In genomic region chr3:3499012-3499411, GRCh38 we compare ENCODE assay signal across 25 cellular contexts.
A peak's percentile ranks its signal among the peaks of the same experiment; 100 is the strongest.
DNase-seq lines count a peak whose midpoint lies in the region; ATAC-seq, FAIRE-seq and TF ChIP-seq lines count a peak whose summit lies in the region.
"Had no signal": no experiment of that assay in that cellular context is flagged by ENCODE, and none has a peak within 500 bp of the region (broad histone marks: within the 10 kb centered on the region; RNA-seq: fewer than 3 reads in every experiment).

No MANE protein-coding gene starts in this region.

- H4K20me1 ChIP-seq in HepG2 (ENCODE audit: insufficient read depth, low read length): no peaks in the 10 kb centered on the region
- H4K20me1 ChIP-seq in GM12878 (ENCODE audit: control insufficient read depth, insufficient read depth): no peaks in the 10 kb centered on the region
- H4K20me1 ChIP-seq: BLaER1 had no signal

- no peaks in the 10 kb centered on the region for H3K79me2 ChIP-seq in HepG2 (ENCODE audit: insufficient read depth, low read length)
- H3K79me2 ChIP-seq in GM12878 (ENCODE audit: control insufficient read depth, insufficient read depth, low read length): no peaks in the 10 kb centered on the region

- H3K4me1 ChIP-seq in HepG2 (ENCODE audit: insufficient read depth, low read length) (no peaks in the 10 kb centered on the region), right lobe of liver (no peaks in the 10 kb centered on the region), GM12878 (ENCODE audit: control insufficient read depth, insufficient read depth, low read length) (no peaks in the 10 kb centered on the region)
- H3K4me1 ChIP-seq: BE2C, BLaER1 had no signal

- no peak for TF ChIP-seq EP300 in HepG2 (IDR thresholded peaks at IDR 0.05; ENCODE audit: low read depth in 2 of 2, low read length in 2 of 2)
- no peak for TF ChIP-seq EP300 in HepG2 (CRISPR knock-in tag; IDR thresholded peaks at IDR 0.05; ENCODE audit: borderline replicate concordance)
- no peak for TF ChIP-seq EP300 in GM12878 (IDR thresholded peaks at IDR 0.05; ENCODE audit: borderline replicate concordance in 1 of 2, control insufficient read depth in 1 of 2, low read depth in 2 of 2, low read length in 2 of 2)

- TF ChIP-seq CTCF in HepG2 (CRISPR knock-in tag; IDR thresholded peaks at IDR 0.05): no peak
- TF ChIP-seq CTCF in right lobe of liver (IDR thresholded peaks at IDR 0.05): no peak
- TF ChIP-seq CTCF in GM12878 (IDR thresholded peaks at IDR 0.05 in 2 of 3, conservative IDR thresholded peaks at IDR 0.05 in 1 of 3; ENCODE audit: control insufficient read depth in 2 of 3, extremely low read depth in 1 of 3, insufficient read depth in 1 of 3, low read depth in 3 of 3, low read length in 3 of 3): no peak

- no peaks in the 10 kb centered on the region for H3K9me3 ChIP-seq in HepG2 (ENCODE audit: low read length)
- no peaks in the 10 kb centered on the region for H3K9me3 ChIP-seq in right lobe of liver
- H3K9me3 ChIP-seq in GM12878 (replicated peaks; ENCODE audit: control insufficient read depth, insufficient read depth, low read length): no peaks in the 10 kb centered on the region
- H3K9me3 ChIP-seq: BE2C, BLaER1 had no signal

- in situ Hi-C loops in HepG2 (cut with HindIII; ENCODE audit: extremely low pct_ligation_motif_present, low pct_unique_long_range_greater_than_20kb): no loop called here
- in situ Hi-C loops in GM12878 (cut with MboI): no loop called here

- SMC1A ChIA-PET in GM12878 (lab: Charles Lee; ENCODE audit: uncharacterized antibody, unreplicated experiment): no interaction called here

- H3K4me3 ChIP-seq in HepG2 (replicated peaks in 1 of 3; ENCODE audit: insufficient read depth in 1 of 3, low read depth in 2 of 3, low read length in 3 of 3): no peak overlapping the region
- H3K4me3 ChIP-seq in right lobe of liver: no peak overlapping the region
- H3K4me3 ChIP-seq in GM12878: no peak overlapping the region
- H3K4me3 ChIP-seq: BLaER1 had no signal

- WGBS in HepG2 (ENCODE audit: low lambda C conversion rate): 6% methylated on average over 1 of the region's 1 CpG
- WGBS in right lobe of liver (ENCODE audit: insufficient coverage, low coverage, low lambda C conversion rate, missing lambda C conversion rate): 48% methylated on average over 1 of the region's 1 CpG
- WGBS in GM12878 (ENCODE audit: insufficient coverage, insufficient replicate concordance, low lambda C conversion rate, missing lambda C conversion rate): 0% methylated on average over 1 of the region's 1 CpG

- H3K9ac ChIP-seq in HepG2 (ENCODE audit: insufficient read depth, low read depth, low read length) (no peak overlapping the region), GM12878 (ENCODE audit: control insufficient read depth, insufficient read depth, low read length) (no peak overlapping the region)
- H3K9ac ChIP-seq: BLaER1 had no signal

- ATAC-seq in HepG2 (no peak), right lobe of liver (no peak), GM12878 (0 out of 3 replicates have a peak, but pooled peaks have one; percentile 40)

- RAD21 ChIA-PET in GM12878 (lab: Charles Lee; ENCODE audit: unreplicated experiment): no interaction called here

- POLR2A ChIA-PET in HepG2 (lab: Yijun Ruan, JAX) (no interaction called here), GM12878 (lab: Charles Lee) (no interaction called here)

- intact Hi-C loops in HepG2 (cut with micrococcal nuclease; ENCODE audit: unreplicated experiment): no loop called here
- intact Hi-C loops in right lobe of liver (cut with DNase I): no loop called here
- intact Hi-C loops in GM12878 (cut with micrococcal nuclease; ENCODE audit: unreplicated experiment): no loop called here

- H2AFZ ChIP-seq in HepG2 (ENCODE audit: low read length) (no peak overlapping the region), GM12878 (ENCODE audit: control insufficient read depth, low read depth, low read length) (no peak overlapping the region)

- H3K4me2 ChIP-seq in HepG2 (ENCODE audit: low read depth, low read length): no peak overlapping the region
- H3K4me2 ChIP-seq in GM12878 (ENCODE audit: control insufficient read depth, insufficient read depth): no peak overlapping the region
- H3K4me2 ChIP-seq: BLaER1 had no signal

- H3K27me3 ChIP-seq in HepG2 (ENCODE audit: control insufficient read depth in 1 of 2, insufficient read depth in 2 of 2, low read length in 2 of 2) (no peaks in the 10 kb centered on the region), right lobe of liver (no peaks in the 10 kb centered on the region), GM12878 (replicated peaks in 1 of 2; ENCODE audit: control insufficient read depth in 2 of 2, insufficient read depth in 2 of 2, low read length in 1 of 2) (no peaks in the 10 kb centered on the region)
- H3K27me3 ChIP-seq: BE2C, BLaER1 had no signal

- H3K36me3 ChIP-seq in HepG2 (replicated peaks in 1 of 2; ENCODE audit: control insufficient read depth in 1 of 2, insufficient read depth in 2 of 2, low read length in 2 of 2) (no peaks in the 10 kb centered on the region), right lobe of liver (no peaks in the 10 kb centered on the region), GM12878 (ENCODE audit: control insufficient read depth in 2 of 2, insufficient read depth in 2 of 2, low read length in 1 of 2) (no peaks in the 10 kb centered on the region)
- H3K36me3 ChIP-seq: BE2C, BLaER1 had no signal

- BruUV-seq in HepG2 (replicated peaks; lab: Mats Ljungman, UMichigan) (no TSS peak), GM12878 (replicated peaks; lab: Mats Ljungman, UMichigan) (no TSS peak)

- CTCF ChIA-PET in HepG2 (lab: Yijun Ruan, JAX; ENCODE audit: low intra/inter-chr PET ratio, low total read pairs) (no interaction called here), GM12878 (lab: Yijun Ruan, JAX) (no interaction called here)

- DNase-seq in HepG2 (ENCODE audit: low spot score): no peak
- no peak for DNase-seq in right lobe of liver
- no peak for DNase-seq in GM12878 (ENCODE audit: low read depth, low spot score)
- DNase-seq in renal cortical epithelial cell (ENCODE audit: low read depth): peak; percentile 18
- DNase-seq in glomerular visceral epithelial cell (ENCODE audit: extremely low spot score): no peak
- DNase-seq in activated CD8-positive, alpha-beta memory T cell treated with anti-CD3 and anti-CD28 coated beads for 24 hours: no peak
- DNase-seq in NCI-H774 (lab: John Stamatoyannopoulos, UW): no peak
- DNase-seq: ACHN; BE2C; C1 segment of cervical spinal cord; CD4-positive, alpha-beta memory T cell; CD4-positive, CD25-positive, alpha-beta regulatory T cell; CD8-positive, alpha-beta memory T cell; COR-L47; DMS 273 treated with DMSO at 0.1 percent for 48 hours; DMS153; DMS53; DMS79; DND-41; EL; GDM1 had no signal

- no peak for TF ChIP-seq RAD21 in HepG2 (CRISPR knock-in tag; IDR thresholded peaks at IDR 0.05)
- no peak for TF ChIP-seq RAD21 in GM12878 (IDR thresholded peaks at IDR 0.05; ENCODE audit: insufficient read depth, low read depth, low read length)

- no peak overlapping the region for H3K27ac ChIP-seq in HepG2 (ENCODE audit: extremely low read length, insufficient read depth, low read length)
- H3K27ac ChIP-seq in right lobe of liver: no peak overlapping the region
- H3K27ac ChIP-seq in GM12878 (ENCODE audit: control insufficient read depth, insufficient read depth): no peak overlapping the region
- H3K27ac ChIP-seq: 22Rv1, BLaER1 had no signal

- no peak for TF ChIP-seq POLR2A in HepG2 (IDR thresholded peaks at IDR 0.05; ENCODE audit: insufficient read depth in 1 of 2, low read depth in 2 of 2, low read length in 2 of 2)
- no peak for TF ChIP-seq POLR2A in right lobe of liver (IDR thresholded peaks at IDR 0.05)
- no peak for TF ChIP-seq POLR2A in GM12878 (IDR thresholded peaks at IDR 0.05; ENCODE audit: low read depth, low read length)

- FAIRE-seq in HepG2 (lab: Jason Lieb, UNC) (no peak), GM12878 (lab: Jason Lieb, UNC) (no peak)
- FAIRE-seq: GM12891, GM19239 had no signal

TF ChIP-seq in HepG2, 621 proteins besides CTCF, POLR2A, EP300 and RAD21 (continues in another document):
- TF ChIP-seq MAFF (IDR thresholded peaks at IDR 0.05; ENCODE audit: low read depth, low read length) (peak; percentile 51; the same call in 1 of the 2 replicates), HNRNPK (IDR thresholded peaks at IDR 0.05; ENCODE audit: low read depth, low read length, poor library complexity, severe bottlenecking) (no peak), ZUFSP (CRISPR knock-in tag; IDR thresholded peaks at IDR 0.05; ENCODE audit: borderline replicate concordance) (no peak), ZNF839 (CRISPR knock-in tag; IDR thresholded peaks at IDR 0.05; ENCODE audit: borderline replicate concordance) (no peak), TMF1 (CRISPR knock-in tag; IDR thresholded peaks at IDR 0.05; ENCODE audit: low read depth) (no peak)

TF ChIP-seq in GM12878, 131 proteins besides CTCF, POLR2A, EP300 and RAD21 (continues in another document):
- no peak for TF ChIP-seq TCF12 (IDR thresholded peaks at IDR 0.05; ENCODE audit: low read depth, low read length)
- TF ChIP-seq ZNF274 (IDR thresholded peaks at IDR 0.05; ENCODE audit: insufficient read depth, insufficient read length): no peak
- TF ChIP-seq ZNF384 (IDR thresholded peaks at IDR 0.05; ENCODE audit: borderline replicate concordance, low read depth, low read length): no peak
- no peak for TF ChIP-seq ATF2 (IDR thresholded peaks at IDR 0.05; ENCODE audit: low read length)
- no peak for TF ChIP-seq IKZF1 (conservative IDR thresholded peaks at IDR 0.05)
- no peak for TF ChIP-seq EED (IDR thresholded peaks at IDR 0.05; ENCODE audit: low read depth)
- TF ChIP-seq RUNX3 (IDR thresholded peaks at IDR 0.05; ENCODE audit: low read length): no peak
